8 cellular contexts compared by ENCODE assay signal in genomic region chr12:56104815-56105476, GRCh38. TPM values are rescaled to one million over a fixed set of nuclear protein-coding genes. Genes with fewer than 3 reads are reported as not detected.
A peak's percentile ranks its signal among the peaks of the same experiment; 100 is the strongest.
DNase-seq lines count a peak whose midpoint lies in the region; ATAC-seq and TF ChIP-seq lines count a peak whose summit lies in the region.

No MANE protein-coding gene starts in this region.

- peak; percentile 3 for ATAC-seq in GM19372 (IDR thresholded peaks at IDR 0.05; ENCODE audit: low read depth, unreplicated experiment)

- no peaks in the 10 kb centered on the region for H3K9me3 Mint-ChIP-seq in osteocyte (ENCODE audit: unreplicated experiment)

- peaks cover 13% of the 10 kb centered on the region for H3K36me3 Mint-ChIP-seq in osteocyte (ENCODE audit: unreplicated experiment)

- TF ChIP-seq CTCF in AG04449 (IDR thresholded peaks at IDR 0.05; ENCODE audit: insufficient read depth, low read length, missing control alignments), result no peak
- no peak for TF ChIP-seq CTCF in fibroblast of pulmonary artery (IDR thresholded peaks at IDR 0.05; ENCODE audit: low read length, missing control alignments)
- no peak for TF ChIP-seq CTCF in osteocyte (IDR thresholded peaks at IDR 0.05)

- no peaks in the 10 kb centered on the region for H3K27me3 Mint-ChIP-seq in osteocyte (ENCODE audit: unreplicated experiment)

- POLR2A ChIA-PET in AG04449 (lab: Yijun Ruan, JAX), result interaction anchor here (0.7 to 3.7 kb wide), 8 partner anchors 12 to 287 kb away, joined by 3 to 49 read pairs (median 8); partner anchors contain the start of genes ERBB3, ESYT1, ORMDL2 and RPL41

- H3K27ac Mint-ChIP-seq in osteocyte (ENCODE audit: unreplicated experiment), result peak overlapping the region; percentile 98

- H3K4me3 ChIP-seq in AG04449 (ENCODE audit: low read depth, low read length), result peak overlapping the region; percentile 88
- H3K4me3 ChIP-seq in fibroblast of pulmonary artery (replicated peaks; ENCODE audit: low read depth, low read length), result peak overlapping the region; percentile 90

- CTCF ChIA-PET in AG04449 (lab: Yijun Ruan, JAX), result interaction anchor here (0.7 to 4.7 kb wide), 13 partner anchors 8 to 365 kb away, joined by 3 to 34 read pairs (median 4); partner anchors contain the start of genes ERBB3 and ZC3H10

- peak overlapping the region; percentile 95 for H3K4me3 Mint-ChIP-seq in osteocyte (ENCODE audit: unreplicated experiment)

- DNase-seq in AG04449 (ENCODE audit: low read depth, low spot score), result no peak
- peak; percentile 30 for DNase-seq in HT1080 (ENCODE audit: low read depth)
- DNase-seq in activated CD8-positive, alpha-beta memory T cell treated with anti-CD3 and anti-CD28 coated beads, Interleukin-2, amount 50 U/mL, for 4 hours, result peak; percentile 23
- no peak for DNase-seq in fibroblast of pulmonary artery (ENCODE audit: low read depth)
- DNase-seq in osteocyte (ENCODE audit: extremely low spot score, unreplicated experiment), result no peak
- DNase-seq in effector CD4-positive, alpha-beta T cell, result no peak
- no peak for DNase-seq in occipital lobe (lab: John Stamatoyannopoulos, UW)

- peaks cover 30% of the 10 kb centered on the region for H3K4me1 Mint-ChIP-seq in osteocyte (ENCODE audit: unreplicated experiment)

RNA-seq across cellular contexts. Expression of gene PA2G4, which starts 0.6 kb away (rescaled TPM):
- 526 and 607 TPM in 2 replicates for total RNA-seq in HT1080 (2014; rRNA removed; shearing (Covaris generic))
- 346 and 430 TPM in 2 replicates for polyA plus RNA-seq in HT1080 (2015; cell fraction: cytosol; rRNA removed)
- polyA plus RNA-seq in HT1080 (2015; cell fraction: nucleus; rRNA removed), result 500 and 579 TPM in 2 replicates
- total RNA-seq in osteocyte (85.9 and 87.9 TPM in 2 replicates), occipital lobe (64.9 TPM)

RNA-seq across cellular contexts. Expression of gene RPL41, which starts 11.5 kb away (rescaled TPM):
- 3,633 and 5,394 TPM in 2 replicates for total RNA-seq in HT1080 (2014; rRNA removed; shearing (Covaris generic))
- 3,243 and 3,703 TPM in 2 replicates for polyA plus RNA-seq in HT1080 (2015; cell fraction: cytosol; rRNA removed)
- 870 and 941 TPM in 2 replicates for polyA plus RNA-seq in HT1080 (2015; cell fraction: nucleus; rRNA removed)
- total RNA-seq in osteocyte (3,386 and 3,580 TPM in 2 replicates), occipital lobe (1,070 TPM)

RNA-seq across cellular contexts. Expression of gene ZC3H10, which starts 13.1 kb away (rescaled TPM):
- 2.7 and 5.6 TPM in 2 replicates for total RNA-seq in HT1080 (2014; rRNA removed; shearing (Covaris generic))
- polyA plus RNA-seq in HT1080 (2015; cell fraction: cytosol; rRNA removed), result 2.2 TPM in 2 replicates
- polyA plus RNA-seq in HT1080 (2015; cell fraction: nucleus; rRNA removed), result 5.7 and 6.7 TPM in 2 replicates
- total RNA-seq in osteocyte (10.5 and 11.8 TPM in 2 replicates), occipital lobe (10.6 TPM)

RNA-seq across cellular contexts. Expression of gene ESYT1, which starts 23.1 kb away (rescaled TPM):
- 134 and 140 TPM in 2 replicates for total RNA-seq in HT1080 (2014; rRNA removed; shearing (Covaris generic))
- polyA plus RNA-seq in HT1080 (2015; cell fraction: cytosol; rRNA removed), result 94.3 and 99.5 TPM in 2 replicates
- 281 and 289 TPM in 2 replicates for polyA plus RNA-seq in HT1080 (2015; cell fraction: nucleus; rRNA removed)
- total RNA-seq in osteocyte (127 and 142 TPM in 2 replicates), occipital lobe (21.8 TPM)

RNA-seq across cellular contexts. Expression of gene ERBB3, which starts 25.0 kb away (rescaled TPM):
- total RNA-seq in HT1080 (2014; rRNA removed; shearing (Covaris generic)), result 1.2 and 1.4 TPM in 2 replicates
- polyA plus RNA-seq in HT1080 (2015; cell fraction: cytosol; rRNA removed), result 0.49 and 1.0 TPM in 2 replicates
- 0.16 and 0.26 TPM in 2 replicates for polyA plus RNA-seq in HT1080 (2015; cell fraction: nucleus; rRNA removed)
- total RNA-seq in osteocyte (0.97 and 1.2 TPM in 2 replicates), occipital lobe (2.2 TPM)

Comparison
In these comparisons a context has a peak if more than half of its experiments do, and no peak if none do; other contexts are left out.
1. DNase-seq: peak in HT1080 (single experiment) and activated CD8-positive, alpha-beta memory T cell treated with anti-CD3 and anti-CD28 coated beads, Interleukin-2, amount 50 U/mL, for 4 hours (single experiment); none in AG04449 (single experiment), fibroblast of pulmonary artery (single experiment), osteocyte (single experiment), effector CD4-positive, alpha-beta T cell (single experiment) and occipital lobe (single experiment).